8 cellular contexts compared by ENCODE assay signal in genomic region chr5:138354387-138354786, GRCh38. TPM values are rescaled to one million over a fixed set of nuclear protein-coding genes. Genes with fewer than 3 reads are reported as not detected.
DNase-seq lines count a peak whose midpoint lies in the region; ATAC-seq, FAIRE-seq and TF ChIP-seq lines count a peak whose summit lies in the region.

No MANE protein-coding gene starts in this region.

- peaks cover 9% of the 10 kb centered on the region for H3K36me3 ChIP-seq in HAP-1 (replicated peaks)
- peaks cover 3% of the 10 kb centered on the region for H3K36me3 ChIP-seq in WERI-Rb-1
- H3K36me3 ChIP-seq in gastroesophageal sphincter = peaks cover 0 to under 1% of the 10 kb centered on the region in 2 donors
- no peaks in the 10 kb centered on the region for H3K36me3 ChIP-seq in skeletal muscle satellite cell (ENCODE audit: insufficient read depth, low read length)

- H3K4me3 ChIP-seq in HAP-1 (peak overlapping the region; percentile 75), WERI-Rb-1 (ENCODE audit: low read depth, low read length) (peak overlapping the region; percentile 98), gastroesophageal sphincter (peak overlapping the region; percentile 94 to 96), skeletal muscle satellite cell (ENCODE audit: low read length) (peak overlapping the region; percentile 94)

- DNase-seq in HAP-1 (ENCODE audit: low spot score in 2 of 2) (no peak), WERI-Rb-1 (no peak), OCI-M2 (lab: John Stamatoyannopoulos, UW; ENCODE audit: unreplicated experiment) (no peak), NCI-H345 treated with DMSO at 0.1 percent for 48 hours (lab: John Stamatoyannopoulos, UW; ENCODE audit: unreplicated experiment) (no peak), GM19239 (ENCODE audit: insufficient read length, low spot score) (no peak)

- H3K27me3 ChIP-seq in HAP-1 (ENCODE audit: low read depth) (no peaks in the 10 kb centered on the region), WERI-Rb-1 (ENCODE audit: insufficient read depth, low read depth, severe bottlenecking) (no peaks in the 10 kb centered on the region), gastroesophageal sphincter (no peaks in the 10 kb centered on the region), skeletal muscle satellite cell (ENCODE audit: control insufficient read depth, insufficient read depth, low read length) (no peaks in the 10 kb centered on the region)

- H3K27ac ChIP-seq in WERI-Rb-1 (no peak overlapping the region), gastroesophageal sphincter (peak overlapping the region in 3 of 4 donors; percentile 96 to 99 (median 97))

- H3K9me3 ChIP-seq in HAP-1 = 0 out of 2 replicates have a peak, but pooled peaks cover 4% of the 10 kb centered on the region
- peaks cover 4% of the 10 kb centered on the region for H3K9me3 ChIP-seq in WERI-Rb-1 (ENCODE audit: severe bottlenecking)
- no peaks in the 10 kb centered on the region for H3K9me3 ChIP-seq in gastroesophageal sphincter
- H3K9me3 ChIP-seq in skeletal muscle satellite cell (replicated peaks; ENCODE audit: low read length) = peaks cover 5% of the 10 kb centered on the region

- WGBS in gastroesophageal sphincter (ENCODE audit: low coverage in 1 of 2), 2 donors = 8 to 18% methylated on average over 3 to 5 of the region's 5 CpGs

- no peak for ATAC-seq in gastroesophageal sphincter
- ATAC-seq in HG03354 (IDR thresholded peaks at IDR 0.05; ENCODE audit: poor library complexity, severe bottlenecking, unreplicated experiment) = no peak

- FAIRE-seq in GM19239 (lab: Jason Lieb, UNC) = no peak

- no peak for TF ChIP-seq EP300 in gastroesophageal sphincter (IDR thresholded peaks at IDR 0.05)

- TF ChIP-seq POLR2A in gastroesophageal sphincter (IDR thresholded peaks at IDR 0.05) = no peak

- TF ChIP-seq CTCF in WERI-Rb-1 (IDR thresholded peaks at IDR 0.05; ENCODE audit: low read depth, low read length) = no peak
- no peak for TF ChIP-seq CTCF in gastroesophageal sphincter (IDR thresholded peaks at IDR 0.05)

- in situ Hi-C loops in HAP-1 (cut with MboI; ENCODE audit: low sequenced_read_pairs) = no loop called here

- peaks cover 11% of the 10 kb centered on the region for H3K4me1 ChIP-seq in HAP-1
- peaks cover 0 to 44% (median 15%) of the 10 kb centered on the region in 3 donors for H3K4me1 ChIP-seq in gastroesophageal sphincter
- H3K4me1 ChIP-seq in skeletal muscle satellite cell (ENCODE audit: control insufficient read depth, insufficient read depth, low read length) = peaks cover 28% of the 10 kb centered on the region

- peak overlapping the region; percentile 77 for H3K4me2 ChIP-seq in skeletal muscle satellite cell (ENCODE audit: low read length)

- peak overlapping the region; percentile 97 for H3K9ac ChIP-seq in skeletal muscle satellite cell (ENCODE audit: low read depth, low read length)

RNA-seq across cellular contexts. Expression of gene KDM3B, which starts 1.9 kb away (rescaled TPM):
- 10 to 100 TPM; 63.4 to 94.0 (median 77.8) TPM for total RNA-seq in gastroesophageal sphincter
- 29.2 and 29.9 TPM in 2 replicates for total RNA-seq in skeletal muscle satellite cell (2012; rRNA removed)

RNA-seq across cellular contexts. Expression of gene FAM53C, which starts 16.3 kb away (rescaled TPM):
- 10 to 100 TPM; 26.3 to 30.5 (median 29.8) TPM for total RNA-seq in gastroesophageal sphincter
- 22.7 and 26.6 TPM in 2 replicates for total RNA-seq in skeletal muscle satellite cell (2012; rRNA removed)

RNA-seq across cellular contexts. Expression of gene CDC25C, which starts 22.8 kb away (rescaled TPM):
- total RNA-seq in gastroesophageal sphincter = under 1 TPM in 1 of 4 donors, not detected in 3; 0.45 TPM
- total RNA-seq in skeletal muscle satellite cell (2012; rRNA removed) = 3.7 and 5.6 TPM in 2 replicates
